ENCODE assay signal across 21 cellular contexts in the genomic region with DNA sequence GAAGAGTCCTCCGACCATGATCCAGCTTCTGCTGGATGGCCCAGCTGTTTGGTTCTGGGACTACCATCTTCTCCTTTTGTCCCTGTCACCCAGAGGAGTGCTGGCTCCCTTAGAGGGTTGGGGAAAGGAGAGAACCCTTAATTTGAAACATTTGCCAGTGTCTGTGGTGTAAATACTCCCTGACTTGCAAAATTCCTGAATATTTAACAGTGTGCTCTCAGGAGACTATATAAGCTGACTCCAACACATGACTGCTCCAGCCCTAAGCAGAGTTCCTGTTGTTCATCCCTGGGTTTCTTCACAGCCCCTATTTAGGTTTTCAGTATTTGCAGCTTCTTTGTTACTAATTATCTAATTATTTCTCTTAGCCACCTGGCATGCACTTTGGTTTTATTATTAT.
"Had no signal": no experiment of that assay in that cellular context is flagged by ENCODE, and none has a peak within 500 bp of the region (broad histone marks: within the 10 kb centered on the region; RNA-seq: fewer than 3 reads in every experiment).

No MANE protein-coding gene starts in this region.

- DNase-seq: activated CD4-positive, alpha-beta T cell treated with anti-CD3 and anti-CD28 coated beads for 48 hours; activated CD4-positive, alpha-beta T cell treated with anti-CD3 and anti-CD28 coated beads, Interleukin-2, amount 50 U/mL, for 4 hours; activated CD8-positive, alpha-beta memory T cell treated with anti-CD3 and anti-CD28 coated beads, Interleukin-2, amount 50 U/mL, for 48 hours; activated CD8-positive, alpha-beta T cell treated with anti-CD3 and anti-CD28 coated beads, Interleukin-2, amount 10 ng/mL, durations not matched to agents 7 days and 5 days; activated naive CD4-positive, alpha-beta T cell treated with anti-CD3 and anti-CD28 coated beads, Interleukin-2, amount 50 U/mL, for 16 hours; activated naive CD8-positive, alpha-beta T cell treated with anti-CD3 and anti-CD28 coated beads, Interleukin-2, amount 10 ng/mL, durations not matched to agents 7 days and 5 days; activated T-cell treated with anti-CD3 and anti-CD28 coated beads, Interleukin-2, amount 50 U/mL, for 1 hour; adrenal gland; anterior cingulate cortex; caudate nucleus; Karpas-422; NCI-H1048; NCI-H146; NCI-H187 treated with DMSO at 0.1 percent for 48 hours; NCI-H2081 treated with DMSO at 0.1 percent for 48 hours; NCI-H446; NCI-H524; SIG-M5; SK-N-SH; T-helper 1 cell had no signal

- H3K9me3 ChIP-seq: adrenal gland, breast epithelium, SK-N-SH had no signal

- H3K27ac ChIP-seq: adrenal gland, breast epithelium had no signal

- H3K4me3 ChIP-seq: adrenal gland, breast epithelium had no signal

- H3K36me3 ChIP-seq: adrenal gland, breast epithelium had no signal

- H3K9ac ChIP-seq: SK-N-SH had no signal
